22 cellular contexts compared by ENCODE assay signal in the genomic region with DNA sequence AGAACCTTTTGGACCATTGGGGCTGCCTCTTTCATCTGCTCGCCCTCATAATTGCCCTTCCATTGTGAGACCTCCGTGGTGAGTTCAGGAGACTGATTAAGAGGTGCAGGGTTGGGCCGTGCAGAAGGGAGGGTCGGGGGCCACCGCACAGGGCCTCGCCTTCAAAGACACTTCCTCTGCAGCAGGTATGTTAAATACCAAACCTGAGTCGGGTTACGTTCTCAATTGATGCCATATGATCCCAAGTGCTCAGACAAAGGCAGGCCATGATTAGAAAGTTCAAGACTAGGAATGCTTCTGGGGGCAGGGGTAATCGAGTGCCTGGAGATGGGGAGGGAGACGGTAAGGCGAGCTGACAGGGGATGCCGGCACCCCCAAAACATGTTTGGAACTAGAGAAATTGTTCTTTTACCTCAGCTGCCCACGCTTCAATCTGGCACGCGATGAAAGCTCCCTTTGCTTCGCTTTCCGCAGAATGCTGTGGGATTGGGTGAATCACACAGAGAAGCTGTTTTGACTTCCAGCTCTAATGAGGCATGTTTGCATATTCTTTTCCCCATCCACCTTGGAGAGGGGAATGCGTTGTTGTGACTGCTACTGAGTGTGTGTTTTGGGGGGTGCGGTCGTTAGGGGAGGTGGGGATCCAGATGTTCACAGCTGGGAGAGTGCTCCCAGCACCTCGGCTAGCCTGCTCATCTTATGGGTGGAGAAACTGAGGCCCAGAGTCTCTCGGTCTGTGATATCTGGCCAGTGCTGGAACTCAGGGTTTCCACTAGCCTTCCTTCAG.
"Had no signal": no experiment of that assay in that cellular context is flagged by ENCODE, and none has a peak within 500 bp of the region (broad histone marks: within the 10 kb centered on the region; RNA-seq: fewer than 3 reads in every experiment).

No MANE protein-coding gene starts in this region.

- H3K4me1 Mint-ChIP-seq: activated naive CD4-positive, alpha-beta T cell treated with anti-CD3 and anti-CD28 coated beads, Interleukin-2, amount 50 U/mL, for 24 hours; natural killer cell had no signal

- H3K4me1 ChIP-seq: ascending aorta, heart right ventricle, lower lobe of right lung, thyroid gland had no signal

- H3K4me3 Mint-ChIP-seq: activated naive CD4-positive, alpha-beta T cell treated with anti-CD3 and anti-CD28 coated beads, Interleukin-2, amount 50 U/mL, for 24 hours; activated T-cell treated with anti-CD3 and anti-CD28 coated beads, Interleukin-2, amount 50 U/mL, for 4 hours; dendritic cell treated with granulocyte-macrophage colony-stimulating factor and Interleukin-4, amounts not matched to agents 40 ng/mL and 50 ng/mL, for 4 days; natural killer cell had no signal

- H3K27ac ChIP-seq: ascending aorta, cardiac muscle cell, esophagus squamous epithelium, heart right ventricle, lower lobe of right lung, thyroid gland had no signal

- H3K27me3 ChIP-seq: ascending aorta, thyroid gland had no signal

- H3K9me3 Mint-ChIP-seq: activated naive CD4-positive, alpha-beta T cell treated with anti-CD3 and anti-CD28 coated beads, Interleukin-2, amount 50 U/mL, for 24 hours; activated T-cell treated with anti-CD3 and anti-CD28 coated beads, Interleukin-2, amount 50 U/mL, for 4 hours; dendritic cell treated with granulocyte-macrophage colony-stimulating factor and Interleukin-4, amounts not matched to agents 40 ng/mL and 50 ng/mL, for 4 days; natural killer cell had no signal

- DNase-seq: activated CD4-positive, alpha-beta T cell treated with anti-CD3 and anti-CD28 coated beads, Interleukin-2, amount 50 U/mL, for 1 hour; activated CD4-positive, CD25-positive, alpha-beta regulatory T cell treated with anti-CD3 and anti-CD28 coated beads, Interleukin-2, amount 50 U/mL, for 72 hours; activated CD8-positive, alpha-beta memory T cell treated with anti-CD3 and anti-CD28 coated beads, Interleukin-2, amount 50 U/mL, for 4 hours; activated effector memory CD4-positive, alpha-beta T cell treated with Interleukin-2 at 50 U/mL for 16 hours; activated T-cell treated with anti-CD3 and anti-CD28 coated beads, Interleukin-2, amount 50 U/mL, for 4 hours; effector memory CD4-positive, alpha-beta T cell; esophagus squamous epithelium; heart right ventricle; left cardiac atrium; lower lobe of right lung; natural killer cell; occipital lobe; retina; stimulated activated CD4-positive, alpha-beta T cell treated with anti-CD3 and anti-CD28 coated beads, Interleukin-12 subunit alpha, Interleukin-12 subunit beta, amount 100 ng/mL, for 4 hours; stimulated activated CD4-positive, alpha-beta T cell treated with anti-CD3 and anti-CD28 coated beads, Interleukin-1b, Interleukin-23, amount 100 ng/mL, for 48 hours; stimulated activated CD8-positive, alpha-beta memory T cell treated with anti-CD3 and anti-CD28 coated beads, Interleukin-4, amount 100 ng/mL, for 48 hours; stimulated activated naive CD4-positive, alpha-beta T cell; thyroid gland had no signal

- H3K27me3 Mint-ChIP-seq: activated naive CD4-positive, alpha-beta T cell treated with anti-CD3 and anti-CD28 coated beads, Interleukin-2, amount 50 U/mL, for 24 hours had no signal

- H3K4me3 ChIP-seq: ascending aorta, cardiac muscle cell, esophagus squamous epithelium, heart right ventricle, lower lobe of right lung, thyroid gland had no signal

- H3K27ac Mint-ChIP-seq: activated naive CD4-positive, alpha-beta T cell treated with anti-CD3 and anti-CD28 coated beads, Interleukin-2, amount 50 U/mL, for 24 hours; dendritic cell treated with granulocyte-macrophage colony-stimulating factor and Interleukin-4, amounts not matched to agents 40 ng/mL and 50 ng/mL, for 4 days; natural killer cell had no signal

- ATAC-seq: activated T-cell treated with anti-CD3 and anti-CD28 coated beads, Interleukin-2, amount 50 U/mL, for 4 hours; heart right ventricle; lower lobe of right lung; natural killer cell had no signal

- H3K36me3 ChIP-seq: ascending aorta, cardiac muscle cell, esophagus squamous epithelium, heart right ventricle, lower lobe of right lung, thyroid gland had no signal

- H3K36me3 Mint-ChIP-seq: activated naive CD4-positive, alpha-beta T cell treated with anti-CD3 and anti-CD28 coated beads, Interleukin-2, amount 50 U/mL, for 24 hours; natural killer cell had no signal

- H3K9me3 ChIP-seq: ascending aorta, esophagus squamous epithelium, heart right ventricle, lower lobe of right lung, thyroid gland had no signal
